ENCODE assay signal across 9 cellular contexts in the genomic region with DNA sequence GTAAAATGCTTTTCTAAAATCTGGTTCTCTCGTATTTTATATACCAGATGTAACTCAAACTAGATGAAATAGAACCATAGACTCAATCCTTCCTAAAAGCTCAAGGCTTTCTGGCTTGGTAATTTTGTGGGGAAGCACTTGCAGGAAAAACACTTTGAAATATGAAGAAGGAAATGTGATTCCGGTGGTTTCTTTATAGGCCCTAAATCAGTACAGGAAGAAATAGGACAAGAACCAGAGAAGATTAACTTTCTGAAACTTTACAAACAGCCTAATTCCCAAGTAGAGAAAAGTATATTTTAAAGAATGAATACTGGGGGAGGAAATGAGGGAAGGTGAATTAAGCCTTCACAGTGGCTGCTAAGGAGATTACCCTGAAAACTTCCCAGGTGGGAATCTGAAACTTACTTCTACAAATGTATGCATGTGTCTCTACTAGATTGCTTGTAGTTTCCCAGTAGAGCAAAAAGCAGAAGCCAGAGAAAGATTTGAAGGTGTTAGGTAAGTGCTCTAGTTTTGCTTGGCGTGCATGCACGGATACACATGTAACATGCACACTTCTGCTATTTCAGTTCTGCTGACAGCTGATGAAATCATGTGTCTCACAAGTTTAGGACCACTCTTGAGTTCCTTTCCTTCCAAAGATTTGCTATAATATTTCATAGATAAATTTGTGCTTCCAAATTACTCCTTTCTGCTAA.
DNase-seq lines count a peak whose midpoint lies in the region; ATAC-seq and TF ChIP-seq lines count a peak whose summit lies in the region.
"Had no signal": no experiment of that assay in that cellular context is flagged by ENCODE, and none has a peak within 500 bp of the region (broad histone marks: within the 10 kb centered on the region; RNA-seq: fewer than 3 reads in every experiment).

No MANE protein-coding gene starts in this region.

- no peaks in the 10 kb centered on the region for H4K20me1 ChIP-seq in DOHH2 (ENCODE audit: control insufficient read depth, insufficient read depth, low read depth, low read length)

- no peak overlapping the region for H3K4me3 Mint-ChIP-seq in activated CD4-positive, alpha-beta T cell treated with anti-CD3 and anti-CD28 coated beads, Interleukin-2, amount 10 ng/mL, durations not matched to agents 7 days and 5 days

- peaks cover 6% of the 10 kb centered on the region for H3K36me3 Mint-ChIP-seq in activated CD4-positive, alpha-beta T cell treated with anti-CD3 and anti-CD28 coated beads, Interleukin-2, amount 10 ng/mL, durations not matched to agents 7 days and 5 days (ENCODE audit: low read depth)

- H3K27ac ChIP-seq in DOHH2 (ENCODE audit: low read depth, low read length): peak overlapping the region; percentile 58

- H3K4me2 ChIP-seq in DOHH2 (ENCODE audit: low read length): peak overlapping the region; percentile 61

- peaks cover 25% of the 10 kb centered on the region for H3K79me2 ChIP-seq in DOHH2 (ENCODE audit: control insufficient read depth, low read length)

- H3K4me1 Mint-ChIP-seq in activated CD4-positive, alpha-beta T cell treated with anti-CD3 and anti-CD28 coated beads, Interleukin-2, amount 10 ng/mL, durations not matched to agents 7 days and 5 days: peaks cover 31% of the 10 kb centered on the region

- DNase-seq in left cardiac atrium (no peak), NCI-H1436 treated with DMSO at 0.1 percent for 48 hours (lab: John Stamatoyannopoulos, UW) (no peak), NCI-H345 treated with DMSO at 0.1 percent for 48 hours (lab: John Stamatoyannopoulos, UW; ENCODE audit: unreplicated experiment) (no peak), NCI-H226 (no peak)
- no peak for DNase-seq in activated CD4-positive, alpha-beta T cell treated with anti-CD3 and anti-CD28 coated beads, Interleukin-2, amount 10 ng/mL, durations not matched to agents 7 days and 5 days

- no peaks in the 10 kb centered on the region for H3K27me3 ChIP-seq in DOHH2 (ENCODE audit: control insufficient read depth, low read length)

- peak overlapping the region; percentile 34 for H3K4me3 ChIP-seq in DOHH2 (ENCODE audit: low read length)

- no peaks in the 10 kb centered on the region for H3K9me3 Mint-ChIP-seq in activated CD4-positive, alpha-beta T cell treated with anti-CD3 and anti-CD28 coated beads, Interleukin-2, amount 10 ng/mL, durations not matched to agents 7 days and 5 days

- peaks cover 41% of the 10 kb centered on the region for H3K4me1 ChIP-seq in DOHH2 (ENCODE audit: control insufficient read depth, low read length)

- POLR2A ChIA-PET in activated CD4-positive, alpha-beta T cell treated with anti-CD3 and anti-CD28 coated beads, Interleukin-2, amount 10 ng/mL, durations not matched to agents 7 days and 5 days (lab: Charles Lee): no interaction called here

- no peaks in the 10 kb centered on the region for H3K27me3 Mint-ChIP-seq in activated CD4-positive, alpha-beta T cell treated with anti-CD3 and anti-CD28 coated beads, Interleukin-2, amount 10 ng/mL, durations not matched to agents 7 days and 5 days

- ATAC-seq in GM21423 (IDR thresholded peaks at IDR 0.05; ENCODE audit: unreplicated experiment) (peak; percentile 79), HG03521 (IDR thresholded peaks at IDR 0.05; ENCODE audit: unreplicated experiment) (peak; percentile 89), left cardiac atrium (peak; percentile 17 to 56)
- ATAC-seq: Panc1 had no signal

- H3K9me3 ChIP-seq in DOHH2 (ENCODE audit: control insufficient read depth, insufficient read depth, low read length): no peaks in the 10 kb centered on the region

- H3K27ac Mint-ChIP-seq in activated CD4-positive, alpha-beta T cell treated with anti-CD3 and anti-CD28 coated beads, Interleukin-2, amount 10 ng/mL, durations not matched to agents 7 days and 5 days: no peak overlapping the region

- H3K9me2 ChIP-seq in DOHH2 (replicated peaks; ENCODE audit: control insufficient read depth, low read length): no peaks in the 10 kb centered on the region

- CTCF ChIA-PET in activated CD4-positive, alpha-beta T cell treated with anti-CD3 and anti-CD28 coated beads, Interleukin-2, amount 10 ng/mL, durations not matched to agents 7 days and 5 days (lab: Charles Lee): no interaction called here

- intact Hi-C loops in left cardiac atrium (cut with DNase I): no loop called here

- peaks cover 5% of the 10 kb centered on the region; the same call in 1 of the 2 replicates for H3F3A ChIP-seq in DOHH2 (ENCODE audit: control insufficient read depth, insufficient read depth)

- TF ChIP-seq CTCF in DOHH2 (IDR thresholded peaks at IDR 0.05; ENCODE audit: low read depth, low read length, poor library complexity, severe bottlenecking): no peak

- no peaks in the 10 kb centered on the region for H3K36me3 ChIP-seq in DOHH2 (ENCODE audit: control insufficient read depth, low read length)

Comparison
In these comparisons a context has a peak if more than half of its experiments do, and no peak if none do; other contexts are left out.
1. ATAC-seq: peak in every context shown above with its lines; median percentile 89 in HG03521; 79 in GM21423; 36 in left cardiac atrium.